8 cellular contexts compared by ENCODE assay signal in genomic region chr11:62600367-62601113, GRCh38. TPM values are rescaled to one million over a fixed set of nuclear protein-coding genes. Genes with fewer than 3 reads are reported as not detected.
DNase-seq lines count a peak whose midpoint lies in the region; ATAC-seq and TF ChIP-seq lines count a peak whose summit lies in the region.

No MANE protein-coding gene starts in this region.

- DNase-seq in activated T-cell treated with anti-CD3 and anti-CD28 coated beads, Interleukin-2, amount 50 U/mL, for 24 hours: no peak
- no peak for DNase-seq in activated T-cell treated with anti-CD3 and anti-CD28 coated beads for 4 hours
- DNase-seq in activated naive CD4-positive, alpha-beta T cell treated with anti-CD3 and anti-CD28 coated beads for 36 hours: peak; percentile 58
- DNase-seq in immature natural killer cell: no peak
- DNase-seq in suprapubic skin (ENCODE audit: low spot score in 2 of 2): no peak
- DNase-seq in amygdala (lab: John Stamatoyannopoulos, UW): no peak
- no peak for DNase-seq in AG20443 (ENCODE audit: low spot score)

- peak overlapping the region; percentile 93 for H3K27ac Mint-ChIP-seq in activated T-cell treated with anti-CD3 and anti-CD28 coated beads, Interleukin-2, amount 50 U/mL, for 24 hours
- H3K27ac Mint-ChIP-seq in activated naive CD4-positive, alpha-beta T cell treated with anti-CD3 and anti-CD28 coated beads for 36 hours: peak overlapping the region; percentile 99
- peak overlapping the region; percentile 93 to 99 (median 97) for H3K27ac Mint-ChIP-seq in immature natural killer cell

- under 1% methylated on average over 20 of the region's 25 CpGs for WGBS in suprapubic skin

- ATAC-seq in HG03045 (IDR thresholded peaks at IDR 0.05; ENCODE audit: unreplicated experiment): no peak

- no peak for TF ChIP-seq CTCF in suprapubic skin (IDR thresholded peaks at IDR 0.05)

- no peaks in the 10 kb centered on the region for H3K9me3 ChIP-seq in suprapubic skin

- no peaks in the 10 kb centered on the region for H3K9me3 Mint-ChIP-seq in activated T-cell treated with anti-CD3 and anti-CD28 coated beads, Interleukin-2, amount 50 U/mL, for 24 hours
- no peaks in the 10 kb centered on the region for H3K9me3 Mint-ChIP-seq in activated naive CD4-positive, alpha-beta T cell treated with anti-CD3 and anti-CD28 coated beads for 36 hours
- H3K9me3 Mint-ChIP-seq in immature natural killer cell: no peaks in the 10 kb centered on the region

- peaks cover 55% of the 10 kb centered on the region for H3K4me1 Mint-ChIP-seq in activated T-cell treated with anti-CD3 and anti-CD28 coated beads, Interleukin-2, amount 50 U/mL, for 24 hours (ENCODE audit: low read depth)
- peaks cover 42% of the 10 kb centered on the region for H3K4me1 Mint-ChIP-seq in activated naive CD4-positive, alpha-beta T cell treated with anti-CD3 and anti-CD28 coated beads for 36 hours (ENCODE audit: low read depth)
- peaks cover 52 to 59% of the 10 kb centered on the region in 2 donors for H3K4me1 Mint-ChIP-seq in immature natural killer cell

- H3K4me1 ChIP-seq in suprapubic skin: peaks cover 55% of the 10 kb centered on the region

- peaks cover 38% of the 10 kb centered on the region for H3K36me3 ChIP-seq in suprapubic skin

- H3K27me3 ChIP-seq in suprapubic skin: no peaks in the 10 kb centered on the region

- H3K4me3 ChIP-seq in suprapubic skin: peak overlapping the region; percentile 100

- CTCF ChIA-PET in activated naive CD4-positive, alpha-beta T cell treated with anti-CD3 and anti-CD28 coated beads for 36 hours (lab: Charles Lee): interaction anchor here (1.4 to 2.1 kb wide), 3 partner anchors 8 to 39 kb away, joined by 4 to 15 read pairs (median 13); partner anchors contain the start of gene TUT1

- TF ChIP-seq POLR2A in suprapubic skin (IDR thresholded peaks at IDR 0.05): no peak

- H3K27me3 Mint-ChIP-seq in activated T-cell treated with anti-CD3 and anti-CD28 coated beads, Interleukin-2, amount 50 U/mL, for 24 hours: no peaks in the 10 kb centered on the region
- H3K27me3 Mint-ChIP-seq in activated naive CD4-positive, alpha-beta T cell treated with anti-CD3 and anti-CD28 coated beads for 36 hours (ENCODE audit: low read depth): no peaks in the 10 kb centered on the region
- H3K27me3 Mint-ChIP-seq in immature natural killer cell (ENCODE audit: low read depth in 3 of 3): peaks cover 9 to 11% (median 10%) of the 10 kb centered on the region in 3 donors

- H3K4me3 Mint-ChIP-seq in activated T-cell treated with anti-CD3 and anti-CD28 coated beads, Interleukin-2, amount 50 U/mL, for 24 hours: peak overlapping the region; percentile 94
- peak overlapping the region; percentile 91 for H3K4me3 Mint-ChIP-seq in activated naive CD4-positive, alpha-beta T cell treated with anti-CD3 and anti-CD28 coated beads for 36 hours
- H3K4me3 Mint-ChIP-seq in immature natural killer cell: peak overlapping the region; percentile 92 to 99 (median 97)

- H3K36me3 Mint-ChIP-seq in activated T-cell treated with anti-CD3 and anti-CD28 coated beads, Interleukin-2, amount 50 U/mL, for 24 hours (ENCODE audit: low read depth): peaks cover 92% of the 10 kb centered on the region
- peaks cover 68% of the 10 kb centered on the region for H3K36me3 Mint-ChIP-seq in activated naive CD4-positive, alpha-beta T cell treated with anti-CD3 and anti-CD28 coated beads for 36 hours (ENCODE audit: low read depth)
- H3K36me3 Mint-ChIP-seq in immature natural killer cell: peaks cover 24 to 46% (median 31%) of the 10 kb centered on the region in 3 donors

- no peak for TF ChIP-seq EP300 in suprapubic skin (IDR thresholded peaks at IDR 0.05)

- intact Hi-C loops in activated naive CD4-positive, alpha-beta T cell treated with anti-CD3 and anti-CD28 coated beads for 36 hours (cut with micrococcal nuclease): loop anchor here (1.0 to 2.0 kb wide), 2 partner anchors 11 to 280 kb away; partner anchors contain the start of gene SLC3A2

- peak overlapping the region; percentile 99 for H3K27ac ChIP-seq in suprapubic skin

RNA-seq across cellular contexts. Expression of gene MTA2, which starts 1.1 kb away (rescaled TPM):
- 100 to 1,000 TPM; 191 to 197 TPM for total RNA-seq in activated naive CD4-positive, alpha-beta T cell treated with anti-CD3 and anti-CD28 coated beads for 36 hours
- 10 to 100 TPM in 2 of 3 donors, 1 to 10 TPM in 1; 9.7 to 48.4 (median 22.4) TPM for polyA plus RNA-seq in immature natural killer cell
- total RNA-seq in suprapubic skin: 100 to 1,000 TPM; 107 to 125 (median 110) TPM

RNA-seq across cellular contexts. Expression of gene TUT1, which starts 9.2 kb away (rescaled TPM):
- 10 to 100 TPM; 38.2 to 42.0 TPM for total RNA-seq in activated naive CD4-positive, alpha-beta T cell treated with anti-CD3 and anti-CD28 coated beads for 36 hours
- 10 to 100 TPM in 2 of 3 donors, 1 to 10 TPM in 1; 7.3 to 16.2 (median 12.5) TPM for polyA plus RNA-seq in immature natural killer cell
- total RNA-seq in suprapubic skin: 10 to 100 TPM in 3 of 4 donors, 1 to 10 TPM in 1; 8.0 to 16.3 (median 12.5) TPM

RNA-seq across cellular contexts. Expression of gene EML3, which starts 12.0 kb away (rescaled TPM):
- total RNA-seq in activated naive CD4-positive, alpha-beta T cell treated with anti-CD3 and anti-CD28 coated beads for 36 hours: 10 to 100 TPM; 81.8 to 97.1 TPM
- 10 to 100 TPM; 15.9 to 25.8 (median 17.9) TPM for polyA plus RNA-seq in immature natural killer cell
- 10 to 100 TPM; 43.1 to 74.8 (median 55.8) TPM for total RNA-seq in suprapubic skin

RNA-seq across cellular contexts. Expression of gene ROM1, which starts 12.5 kb away (rescaled TPM):
- total RNA-seq in activated naive CD4-positive, alpha-beta T cell treated with anti-CD3 and anti-CD28 coated beads for 36 hours: 1 to 10 TPM in 1 of 2 experiments, under 1 TPM in 1; 0.52 to 1.0 TPM
- 1 to 10 TPM in 2 of 3 donors, under 1 TPM in 1; 0.17 to 2.1 (median 1.6) TPM for polyA plus RNA-seq in immature natural killer cell
- total RNA-seq in suprapubic skin: 1 to 10 TPM in 3 of 4 donors, under 1 TPM in 1; 0.80 to 4.9 (median 2.3) TPM

RNA-seq across cellular contexts. Expression of gene B3GAT3, which starts 21.2 kb away (rescaled TPM):
- total RNA-seq in activated naive CD4-positive, alpha-beta T cell treated with anti-CD3 and anti-CD28 coated beads for 36 hours: 10 to 100 TPM; 43.1 to 45.7 TPM
- 10 to 100 TPM; 35.5 to 54.1 (median 49.7) TPM for polyA plus RNA-seq in immature natural killer cell
- 10 to 100 TPM; 29.9 to 54.1 (median 40.6) TPM for total RNA-seq in suprapubic skin
